9 cellular contexts compared by ENCODE assay signal in the genomic region with DNA sequence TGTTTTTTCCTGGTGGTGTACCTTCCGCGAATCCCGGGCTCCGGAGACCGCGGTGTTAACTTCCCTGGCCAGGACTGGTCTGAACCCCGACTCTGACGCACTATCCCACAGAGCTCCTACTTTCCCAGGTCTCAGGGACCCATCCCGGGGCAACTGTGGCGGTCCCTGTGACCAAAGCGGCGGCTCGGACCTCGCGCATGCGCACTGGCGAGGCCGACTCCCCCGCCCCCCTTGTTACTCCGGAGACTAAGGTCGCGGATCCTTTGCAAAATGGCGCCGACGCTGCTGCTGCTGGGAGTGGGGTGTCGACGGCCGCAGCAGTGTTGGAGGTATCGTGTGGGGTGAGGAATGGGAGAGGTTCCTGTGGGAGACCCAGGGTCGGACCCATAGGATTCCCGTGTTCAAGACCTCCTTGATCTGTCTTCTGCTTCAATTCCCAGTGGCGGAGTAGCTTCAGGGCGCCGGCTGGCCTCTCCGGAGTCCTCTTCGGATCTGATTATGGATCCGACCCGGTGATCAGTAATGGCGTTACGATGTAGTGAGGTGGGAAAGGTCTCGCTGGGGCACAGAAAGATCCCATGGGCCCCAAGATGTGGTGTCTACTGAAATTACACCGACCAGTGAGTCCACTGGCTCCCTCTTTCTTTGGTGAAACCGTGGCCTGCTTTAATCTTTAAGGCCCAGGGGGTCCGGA.
DNase-seq lines count a peak whose midpoint lies in the region; ATAC-seq and TF ChIP-seq lines count a peak whose summit lies in the region.
"Had no signal": no experiment of that assay in that cellular context is flagged by ENCODE, and none has a peak within 500 bp of the region (broad histone marks: within the 10 kb centered on the region; RNA-seq: fewer than 3 reads in every experiment).

No MANE protein-coding gene starts in this region.

- no peaks in the 10 kb centered on the region for H3K4me1 ChIP-seq in SJCRH30

- TF ChIP-seq POLR2A in GM18505 (IDR thresholded peaks at IDR 0.05; ENCODE audit: borderline replicate concordance, extremely low read depth, insufficient read depth, insufficient read length): no peak

- no peaks in the 10 kb centered on the region for H3K27me3 Mint-ChIP-seq in osteocyte (ENCODE audit: unreplicated experiment)

- ATAC-seq in GM18505 (IDR thresholded peaks at IDR 0.05; ENCODE audit: unreplicated experiment) (no peak), GM19395 (IDR thresholded peaks at IDR 0.05; ENCODE audit: unreplicated experiment) (no peak)
- ATAC-seq: effector memory CD8-positive, alpha-beta T cell had no signal

- no peak for TF ChIP-seq CTCF in osteocyte (IDR thresholded peaks at IDR 0.05)

- no peaks in the 10 kb centered on the region for H3K27me3 ChIP-seq in SJCRH30

- no peaks in the 10 kb centered on the region for H3K36me3 ChIP-seq in SJCRH30

- DNase-seq in AG20443 (ENCODE audit: low spot score) (peak; percentile 77), SJCRH30 (peak; percentile 37 to 46), globus pallidus (ENCODE audit: low spot score) (peak; percentile 38), osteocyte (ENCODE audit: extremely low spot score, unreplicated experiment) (no peak), NCI-H2107 (lab: John Stamatoyannopoulos, UW) (no peak), NCI-H146 treated with DMSO at 0.1 percent for 48 hours (lab: John Stamatoyannopoulos, UW; ENCODE audit: unreplicated experiment) (no peak)
- DNase-seq: effector memory CD8-positive, alpha-beta T cell had no signal

- peaks cover 9% of the 10 kb centered on the region for H3K9me3 Mint-ChIP-seq in osteocyte (ENCODE audit: unreplicated experiment)

- H3K4me3 ChIP-seq in SJCRH30: peak overlapping the region; percentile 49

- H3K27ac Mint-ChIP-seq in osteocyte (ENCODE audit: unreplicated experiment): no peak overlapping the region
- H3K27ac Mint-ChIP-seq: effector memory CD8-positive, alpha-beta T cell had no signal

- H3K27ac ChIP-seq in SJCRH30: no peak overlapping the region

- H3K9me3 ChIP-seq in SJCRH30 (replicated peaks): no peaks in the 10 kb centered on the region; the same call in 1 of the 2 replicates

- no peaks in the 10 kb centered on the region for H3K36me3 Mint-ChIP-seq in osteocyte (ENCODE audit: unreplicated experiment)

- H3K4me1 Mint-ChIP-seq in osteocyte (ENCODE audit: unreplicated experiment): no peaks in the 10 kb centered on the region

- H3K4me3 Mint-ChIP-seq in osteocyte (ENCODE audit: unreplicated experiment): peak overlapping the region; percentile 67

Comparison
In these comparisons a context has a peak if more than half of its experiments do, and no peak if none do; other contexts are left out.
1. DNase-seq: peak in AG20443 (single experiment), SJCRH30 (2 of 2) and globus pallidus (single experiment); none in osteocyte (single experiment), NCI-H2107 (single experiment) and NCI-H146 treated with DMSO at 0.1 percent for 48 hours (single experiment).